ENCODE assay signal across 8 cellular contexts in the genomic region with DNA sequence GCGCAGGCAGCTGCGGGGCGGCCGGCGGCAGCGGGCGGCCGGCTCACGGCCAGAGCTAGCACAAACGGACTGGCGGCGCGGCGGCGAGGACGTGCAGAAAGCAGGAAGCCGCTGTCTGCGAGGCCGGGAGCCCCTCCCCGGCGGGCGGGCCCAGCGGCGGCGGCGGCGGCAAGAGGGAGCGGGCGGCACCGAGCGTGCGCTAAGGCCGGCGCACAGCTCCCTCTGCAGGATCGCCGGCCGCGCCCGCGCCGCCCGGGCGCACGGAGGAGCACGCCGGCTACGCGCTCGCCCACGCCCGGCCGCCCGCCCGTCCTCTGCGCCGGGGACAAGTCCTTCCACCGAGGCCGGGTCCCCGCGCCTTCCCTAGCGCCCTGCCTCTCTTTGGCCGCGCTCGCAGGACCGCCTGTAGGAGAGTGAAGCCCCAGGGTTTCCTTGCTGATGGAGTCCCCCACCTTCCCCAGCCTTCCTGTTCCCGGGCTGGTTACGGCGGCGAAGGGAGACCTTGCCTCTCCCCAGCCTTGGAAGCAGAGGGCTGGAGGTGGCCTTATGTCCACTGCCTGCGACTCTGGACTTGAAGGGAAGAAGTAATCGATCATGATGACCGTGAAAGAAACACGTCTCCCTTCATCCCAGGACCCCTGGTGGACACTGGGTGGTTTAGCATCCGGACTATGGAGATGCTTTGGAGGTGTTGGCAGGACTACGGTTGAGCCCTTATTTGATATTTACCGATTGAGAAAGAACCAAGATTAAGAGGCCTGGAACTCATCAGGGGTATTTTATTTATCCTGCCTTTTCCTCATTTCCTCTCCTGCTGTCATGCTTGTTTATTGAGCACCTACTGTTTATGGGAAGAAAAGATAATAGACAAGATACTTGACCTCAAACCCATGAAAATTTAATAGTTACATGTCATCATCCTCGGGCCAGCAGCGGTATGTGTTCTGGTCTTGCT. TPM values are rescaled to one million over a fixed set of nuclear protein-coding genes. Genes with fewer than 3 reads are reported as not detected.
A peak's percentile ranks its signal among the peaks of the same experiment; 100 is the strongest.
DNase-seq lines count a peak whose midpoint lies in the region; ATAC-seq and TF ChIP-seq lines count a peak whose summit lies in the region.

A gene (minus strand): TSS at position 102 of the 955 bp plus-strand sequence. CDS start 191 bp downstream, outside the sequence.

- H3K4me3 ChIP-seq in HUES64 (ENCODE audit: low read length) (peak within 1 kb of the TSS; percentile 79), PC-3 (ENCODE audit: low read length) (peak within 1 kb of the TSS; percentile 94), epithelial cell of proximal tubule (ENCODE audit: low read depth, low read length) (peak within 1 kb of the TSS; percentile 97), mucosa of stomach (ENCODE audit: low read length) (peak within 1 kb of the TSS; percentile 77)

- peak within 1 kb of the TSS; percentile 78 for H3K9ac ChIP-seq in HUES64 (ENCODE audit: low read depth, low read length)
- peak within 1 kb of the TSS; percentile 84 for H3K9ac ChIP-seq in PC-3 (ENCODE audit: low read length)
- peak within 1 kb of the TSS; percentile 85 for H3K9ac ChIP-seq in mucosa of stomach (ENCODE audit: low read length)

- H3K4me1 ChIP-seq in HUES64 (ENCODE audit: insufficient read depth, low read length) = peaks cover 32% of the 10 kb centered on the region
- H3K4me1 ChIP-seq in PC-3 (ENCODE audit: insufficient read depth, low read length) = peaks cover 20% of the 10 kb centered on the region
- peaks cover 12% of the 10 kb centered on the region for H3K4me1 ChIP-seq in mucosa of stomach (ENCODE audit: control insufficient read depth, insufficient read depth, low read length)

- H3K27ac ChIP-seq in HUES64 (ENCODE audit: low read depth, low read length) (peak within 1 kb of the TSS; percentile 58; the same call in 1 of the 2 replicates), PC-3 (ENCODE audit: low read length) (peak within 1 kb of the TSS; percentile 64)

- POLR2A ChIA-PET in PC-3 (lab: Charles Lee; ENCODE audit: unreplicated experiment) = no interaction called here

- H3K4me2 ChIP-seq in PC-3 (ENCODE audit: low read length) = peak within 1 kb of the TSS; percentile 95

- no peaks in the 10 kb centered on the region for H3K9me2 ChIP-seq in PC-3 (replicated peaks; ENCODE audit: low read length)

- H4K20me1 ChIP-seq in PC-3 (ENCODE audit: low read length) = peaks cover 14% of the 10 kb centered on the region; the same call in 1 of the 2 replicates

- no peaks in the 10 kb centered on the region for H3K9me3 ChIP-seq in HUES64 (ENCODE audit: insufficient read depth, low read depth, low read length)
- no peaks in the 10 kb centered on the region for H3K9me3 ChIP-seq in PC-3 (ENCODE audit: low read length)
- no peaks in the 10 kb centered on the region for H3K9me3 ChIP-seq in mucosa of stomach (ENCODE audit: control insufficient read depth, low read length)

- peaks cover 45% of the 10 kb centered on the region for H3K79me2 ChIP-seq in PC-3 (ENCODE audit: low read length)

- CTCF ChIA-PET in PC-3 (lab: Charles Lee) = interaction anchor here (0.6 to 1.1 kb wide), 7 partner anchors 22 to 618 kb away, joined by 3 to 7 read pairs (median 3); no protein-coding TSS in a partner anchor

- TF ChIP-seq CTCF in PC-3 (conservative IDR thresholded peaks at IDR 0.05; ENCODE audit: low read depth, low read length) (peak; percentile 79), epithelial cell of proximal tubule (conservative IDR thresholded peaks at IDR 0.05; ENCODE audit: low read depth, low read length) (peak; percentile 83)

- intact Hi-C loops in PC-3 (cut with micrococcal nuclease) = loop anchor here (1.0 to 5.0 kb wide), 4 partner anchors 40 to 316 kb away; no protein-coding TSS in a partner anchor

- H3K36me3 ChIP-seq in HUES64 (ENCODE audit: insufficient read depth, low read length) (no peaks in the 10 kb centered on the region), PC-3 (ENCODE audit: low read depth, low read length) (no peaks in the 10 kb centered on the region), mucosa of stomach (ENCODE audit: control insufficient read depth, insufficient read depth, low read length) (no peaks in the 10 kb centered on the region)

- no peaks in the 10 kb centered on the region for H3F3A ChIP-seq in PC-3 (ENCODE audit: low read length, unreplicated experiment)

- DNase-seq in DMS153 treated with DMSO at 0.1 percent for 48 hours (lab: John Stamatoyannopoulos, UW; ENCODE audit: unreplicated experiment) (peak; percentile 62), PC-3 (peak; percentile 76), activated T-cell treated with anti-CD3 and anti-CD28 coated beads for 48 hours (ENCODE audit: low read depth) (peak; percentile 87), epithelial cell of proximal tubule (ENCODE audit: low read depth) (no peak)
- DNase-seq in stimulated activated CD8-positive, alpha-beta memory T cell treated with anti-CD3 and anti-CD28 coated beads, Interleukin-4, amount 100 ng/mL, for 48 hours = peak; percentile 86

- WGBS in HUES64 = 4% methylated on average over 78 of the region's 78 CpGs

- BruUV-seq in PC-3 (replicated peaks; lab: Mats Ljungman, UMichigan) = TSS peak; percentile 65

- H2AFZ ChIP-seq in PC-3 (ENCODE audit: low read length) = peak within 1 kb of the TSS; percentile 100

- ATAC-seq in GM21515 (IDR thresholded peaks at IDR 0.05; ENCODE audit: unreplicated experiment) (peak; percentile 95), PC-3 (peak; percentile 92)

- H3K27me3 ChIP-seq in HUES64 (ENCODE audit: insufficient read depth, low read length) (no peaks in the 10 kb centered on the region), PC-3 (ENCODE audit: low read length) (no peaks in the 10 kb centered on the region), mucosa of stomach (ENCODE audit: control insufficient read depth, insufficient read depth, low read length) (no peaks in the 10 kb centered on the region)

RNA-seq across cellular contexts. Expression of the gene that starts here (rescaled TPM):
- 41.6 TPM for polyA plus RNA-seq in HUES64 (2013, experiment 1 of 2)
- 49.8 TPM for polyA plus RNA-seq in HUES64 (2013, experiment 2 of 2)
- 16.9 and 18.5 TPM in 2 replicates for total RNA-seq in PC-3 (2014; rRNA removed)
- 9.9 and 13.1 TPM in 2 replicates for total RNA-seq in epithelial cell of proximal tubule
